In the genomic region with DNA sequence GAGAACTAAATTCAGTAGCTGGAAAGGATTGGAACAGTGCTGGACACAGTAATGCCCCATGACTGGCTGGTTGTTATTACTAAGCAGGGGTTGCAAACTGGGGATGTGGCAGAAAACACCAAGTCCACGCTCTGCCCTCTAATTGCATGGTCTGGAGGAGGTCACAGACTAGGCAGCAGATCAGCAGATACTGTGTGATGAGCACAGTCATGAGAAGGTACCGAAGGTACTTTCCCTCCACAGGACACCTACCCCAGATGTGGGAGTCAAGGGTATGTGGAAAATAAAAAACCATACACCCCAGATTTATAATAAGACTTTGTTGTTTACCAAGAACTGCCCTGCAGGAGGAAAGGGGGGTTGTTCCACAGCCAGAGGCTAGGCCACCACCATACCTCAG, we compare ENCODE assay signal across 19 cellular contexts.
"Had no signal": no experiment of that assay in that cellular context is flagged by ENCODE, and none has a peak within 500 bp of the region (broad histone marks: within the 10 kb centered on the region; RNA-seq: fewer than 3 reads in every experiment).

No MANE protein-coding gene starts in this region.

- H3K27ac Mint-ChIP-seq: mesothelial cell of epicardium; natural killer cell treated with Interleukin-12 subunit alpha and Interleukin-12 subunit beta and Interleukin-15 and Interleukin-18, amount 100 ng/mL, for 72 hours; neural progenitor cell had no signal

- H3K27me3 Mint-ChIP-seq: naive B cell; natural killer cell treated with Interleukin-12 subunit alpha and Interleukin-12 subunit beta and Interleukin-15 and Interleukin-18, amount 100 ng/mL, for 72 hours had no signal

- H3K4me1 Mint-ChIP-seq: naive B cell had no signal

- H3K36me3 Mint-ChIP-seq: natural killer cell treated with Interleukin-12 subunit alpha and Interleukin-12 subunit beta and Interleukin-15 and Interleukin-18, amount 100 ng/mL, for 72 hours had no signal

- FAIRE-seq: colon had no signal

- H3K9me3 Mint-ChIP-seq: mesothelial cell of epicardium; naive B cell; natural killer cell treated with Interleukin-12 subunit alpha and Interleukin-12 subunit beta and Interleukin-15 and Interleukin-18, amount 100 ng/mL, for 72 hours; neural progenitor cell had no signal

- H3K4me3 Mint-ChIP-seq: mesothelial cell of epicardium; naive B cell; natural killer cell treated with Interleukin-12 subunit alpha and Interleukin-12 subunit beta and Interleukin-15 and Interleukin-18, amount 100 ng/mL, for 72 hours; neural progenitor cell had no signal

- DNase-seq: dorsolateral prefrontal cortex; effector CD4-positive, alpha-beta T cell; foreskin keratinocyte; heart right ventricle; hippocampal formation; left cardiac atrium; left lung; naive B cell; psoas muscle; right cardiac atrium; spleen; stimulated activated CD4-positive, alpha-beta T cell treated with anti-CD3 and anti-CD28 coated beads, Interleukin-4, amount 100 ng/mL, for 4 hours; stimulated activated naive CD4-positive, alpha-beta T cell treated with Interleukin-2 at 50 U/mL for 16 hours; upper lobe of left lung had no signal

- ATAC-seq: gastroesophageal sphincter, heart right ventricle, left cardiac atrium, left lung, psoas muscle had no signal
